Comparison of ENCODE assay signal across 8 cellular contexts in the genomic region with DNA sequence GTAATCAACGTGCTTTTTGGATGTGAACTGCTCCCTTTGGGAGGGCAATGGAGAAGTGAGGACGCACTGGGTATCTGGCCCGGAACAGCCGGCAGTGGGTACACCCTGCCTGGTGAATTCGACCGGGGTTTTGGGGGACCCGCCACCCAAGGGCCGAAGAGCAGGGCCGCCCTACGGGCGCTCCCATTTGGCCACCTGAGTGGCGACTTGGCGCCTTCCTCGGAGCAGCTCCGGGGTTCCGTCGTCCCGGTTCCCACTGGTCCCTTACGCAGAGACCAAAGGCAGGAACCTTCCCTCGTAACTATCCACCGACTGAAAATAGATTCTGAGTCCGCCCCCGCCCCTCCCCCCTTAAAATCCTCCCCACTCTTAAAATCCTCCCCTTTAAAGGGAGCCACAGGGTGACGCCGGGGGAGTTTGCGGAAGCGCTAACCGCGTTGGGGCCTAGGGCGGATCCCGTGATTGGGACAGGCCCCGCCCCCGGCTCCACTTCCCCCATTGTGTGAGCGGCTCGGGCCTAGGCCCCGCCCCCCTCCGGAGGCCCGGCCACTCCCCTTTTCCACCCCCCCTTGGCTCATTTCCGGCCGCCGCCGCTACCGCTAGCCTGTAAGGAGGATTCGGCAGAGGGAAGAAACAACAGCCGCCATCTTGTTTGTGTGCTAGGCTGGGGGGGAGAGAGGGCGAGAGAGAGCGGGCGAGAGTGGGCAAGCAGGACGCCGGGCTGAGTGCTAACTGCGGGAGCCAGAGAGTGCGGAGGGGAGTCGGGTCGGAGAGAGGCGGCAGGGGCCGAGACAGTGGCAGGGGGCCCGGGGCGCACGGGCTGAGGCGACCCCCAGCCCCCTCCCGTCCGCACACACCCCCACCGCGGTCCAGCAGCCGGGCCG. TPM values are rescaled to one million over a fixed set of nuclear protein-coding genes. Genes with fewer than 3 reads are reported as not detected.
DNase-seq lines count a peak whose midpoint lies in the region; ATAC-seq and TF ChIP-seq lines count a peak whose summit lies in the region.

No MANE protein-coding gene starts in this region.

- DNase-seq in D341Med (ENCODE audit: low spot score), result peak; percentile 98
- peak; percentile 95 for DNase-seq in HuH-7 (ENCODE audit: low spot score)
- DNase-seq in activated T-cell treated with anti-CD3 and anti-CD28 coated beads for 1 hour (ENCODE audit: low read depth), result peak; percentile 99
- DNase-seq in endothelial cell (ENCODE audit: low spot score), result peak; percentile 99
- peak; percentile 99 for DNase-seq in mesothelial cell of epicardium (ENCODE audit: low spot score in 2 of 2, unreplicated experiment in 2 of 2)
- DNase-seq in stimulated activated CD8-positive, alpha-beta memory T cell treated with anti-CD3 and anti-CD28 coated beads, Interleukin-15, amount 100 ng/mL, for 4 hours (ENCODE audit: low read depth in 2 of 2), result peak; percentile 98 to 100

- peak overlapping the region; percentile 93 for H3K9ac ChIP-seq in OCI-LY1 (ENCODE audit: low read length)

- peaks cover 26% of the 10 kb centered on the region for H3K4me1 ChIP-seq in OCI-LY1 (ENCODE audit: insufficient read depth, low read length, severe bottlenecking)

- H3K36me3 Mint-ChIP-seq in endothelial cell (ENCODE audit: low read depth, unreplicated experiment), result peaks cover 20% of the 10 kb centered on the region
- H3K36me3 Mint-ChIP-seq in mesothelial cell of epicardium, result no peaks in the 10 kb centered on the region

- no peaks in the 10 kb centered on the region for H4K20me1 ChIP-seq in OCI-LY1 (ENCODE audit: insufficient read depth, low read length)

- H3K27me3 ChIP-seq in OCI-LY1 (ENCODE audit: insufficient read depth, low read length), result no peaks in the 10 kb centered on the region

- no peaks in the 10 kb centered on the region for H3F3A ChIP-seq in OCI-LY1 (ENCODE audit: insufficient read depth, low read length)

- H3K27me3 Mint-ChIP-seq in endothelial cell (ENCODE audit: unreplicated experiment), result peaks cover 8% of the 10 kb centered on the region
- H3K27me3 Mint-ChIP-seq in mesothelial cell of epicardium (ENCODE audit: low read depth), result no peaks in the 10 kb centered on the region

- peak; percentile 68 for ATAC-seq in GM21515 (IDR thresholded peaks at IDR 0.05; ENCODE audit: unreplicated experiment)

- H3K4me2 ChIP-seq in OCI-LY1 (ENCODE audit: low read length), result peak overlapping the region; percentile 85

- TF ChIP-seq CTCF in OCI-LY1 (IDR thresholded peaks at IDR 0.05; ENCODE audit: low read length), result no peak
- no peak for TF ChIP-seq CTCF in endothelial cell (IDR thresholded peaks at IDR 0.05; ENCODE audit: unreplicated experiment)
- no peak for TF ChIP-seq CTCF in mesothelial cell of epicardium (IDR thresholded peaks at IDR 0.05; ENCODE audit: unreplicated experiment)

- 0 out of 2 replicates have a peak overlapping the region, but pooled peaks have one; percentile 6 for H2AFZ ChIP-seq in OCI-LY1 (ENCODE audit: low read length)

- H3K4me3 Mint-ChIP-seq in endothelial cell (ENCODE audit: unreplicated experiment) (peak overlapping the region; percentile 99), mesothelial cell of epicardium (peak overlapping the region; percentile 95)

- H3K4me1 Mint-ChIP-seq in endothelial cell (ENCODE audit: unreplicated experiment), result peaks cover 26% of the 10 kb centered on the region
- H3K4me1 Mint-ChIP-seq in mesothelial cell of epicardium, result peaks cover 33% of the 10 kb centered on the region

- H3K9me3 ChIP-seq in OCI-LY1 (ENCODE audit: low read length), result no peaks in the 10 kb centered on the region

- H3K27ac ChIP-seq in OCI-LY1 (ENCODE audit: low read depth, low read length, poor library complexity, severe bottlenecking), result peak overlapping the region; percentile 84

- peaks cover 14% of the 10 kb centered on the region; the same call in 1 of the 2 replicates for H3K36me3 ChIP-seq in OCI-LY1 (ENCODE audit: insufficient read depth, low read length)

- peaks cover 39% of the 10 kb centered on the region for H3K79me2 ChIP-seq in OCI-LY1 (ENCODE audit: insufficient read depth, low read length)

- H3K9me3 Mint-ChIP-seq in endothelial cell (ENCODE audit: unreplicated experiment) (no peaks in the 10 kb centered on the region), mesothelial cell of epicardium (no peaks in the 10 kb centered on the region)

- H3K27ac Mint-ChIP-seq in endothelial cell (ENCODE audit: unreplicated experiment) (peak overlapping the region; percentile 100), mesothelial cell of epicardium (peak overlapping the region; percentile 100)

- H3K4me3 ChIP-seq in OCI-LY1 (ENCODE audit: low read depth, low read length, poor library complexity, severe bottlenecking), result peak overlapping the region; percentile 82

- H3K9me2 ChIP-seq in OCI-LY1 (ENCODE audit: low read depth, low read length), result no peaks in the 10 kb centered on the region

RNA-seq across cellular contexts. Expression of gene EP300, which starts 1.0 kb away (rescaled TPM):
- total RNA-seq in endothelial cell (ENCODE audit: unreplicated experiment) (115 TPM), mesothelial cell of epicardium (113 to 124 TPM (median 123 TPM) in 3 replicates)

Comparison
In these comparisons a context has a peak if more than half of its experiments do, and no peak if none do; other contexts are left out.
1. Peak in every context shown above with its lines: DNase-seq, ATAC-seq, H3K4me3 ChIP-seq and H3K27ac ChIP-seq.